ENCODE assay signal across 8 cellular contexts in genomic region chr6:116218172-116218633, GRCh38. TPM values are rescaled to one million over a fixed set of nuclear protein-coding genes. Genes with fewer than 3 reads are reported as not detected.
DNase-seq lines count a peak whose midpoint lies in the region; ATAC-seq, FAIRE-seq and TF ChIP-seq lines count a peak whose summit lies in the region.

No MANE protein-coding gene starts in this region.

- H3K9me3 ChIP-seq in PC-9 (ENCODE audit: insufficient read depth, low read depth): no peaks in the 10 kb centered on the region

- H3K4me1 Mint-ChIP-seq in activated CD4-positive, alpha-beta memory T cell treated with anti-CD3 and anti-CD28 coated beads for 36 hours (ENCODE audit: low read depth): no peaks in the 10 kb centered on the region

- H3K4me2 ChIP-seq in PC-9: no peak overlapping the region

- no peaks in the 10 kb centered on the region for H3K9me3 Mint-ChIP-seq in activated CD4-positive, alpha-beta memory T cell treated with anti-CD3 and anti-CD28 coated beads for 36 hours

- no peak for ATAC-seq in foreskin keratinocyte
- ATAC-seq in left colon: no peak
- ATAC-seq in HG03095 (IDR thresholded peaks at IDR 0.05; ENCODE audit: unreplicated experiment): no peak

- peaks cover 5% of the 10 kb centered on the region for H3K36me3 Mint-ChIP-seq in activated CD4-positive, alpha-beta memory T cell treated with anti-CD3 and anti-CD28 coated beads for 36 hours

- H3K4me3 ChIP-seq in GM06990 (replicated peaks; ENCODE audit: low read depth, low read length) (no peak overlapping the region), PC-9 (no peak overlapping the region)

- H3K27me3 Mint-ChIP-seq in activated CD4-positive, alpha-beta memory T cell treated with anti-CD3 and anti-CD28 coated beads for 36 hours: no peaks in the 10 kb centered on the region

- CTCF ChIA-PET in PC-9 (lab: Charles Lee): interaction anchor here (0.5 to 2.0 kb wide), 4 partner anchors 39 to 343 kb away, joined by 3 to 6 read pairs (median 4); no protein-coding TSS in a partner anchor
- CTCF ChIA-PET in activated CD4-positive, alpha-beta memory T cell treated with anti-CD3 and anti-CD28 coated beads for 36 hours (lab: Charles Lee): interaction anchor here (0.7 to 3.5 kb wide), 22 partner anchors 9 to 361 kb away, joined by 3 to 27 read pairs (median 4); partner anchors contain the start of genes NT5DC1, TSPYL1 and TSPYL4

- intact Hi-C loops in PC-9 (cut with micrococcal nuclease; ENCODE audit: unreplicated experiment): loop anchor here (5.0 kb wide), 2 partner anchors 354 to 429 kb away; partner anchors contain the start of gene RWDD1
- intact Hi-C loops in left colon (cut with DNase I, micrococcal nuclease): no loop called here
- intact Hi-C loops in activated CD4-positive, alpha-beta memory T cell treated with anti-CD3 and anti-CD28 coated beads for 36 hours (cut with micrococcal nuclease): loop anchor here (1.0 kb wide), 1 partner anchor 343 kb away; no protein-coding TSS in a partner anchor

- H3K27me3 ChIP-seq in GM06990 (replicated peaks; ENCODE audit: control insufficient read depth, insufficient read depth, low read length) (no peaks in the 10 kb centered on the region), PC-9 (ENCODE audit: insufficient read depth, low read depth) (no peaks in the 10 kb centered on the region), foreskin keratinocyte (no peaks in the 10 kb centered on the region)

- peak; percentile 36 for TF ChIP-seq CTCF in GM06990 (IDR thresholded peaks at IDR 0.05; ENCODE audit: insufficient read depth, low read length, poor library complexity, severe bottlenecking)
- TF ChIP-seq CTCF in PC-9 (conservative IDR thresholded peaks at IDR 0.05): peak; percentile 78
- peak; percentile 72 for TF ChIP-seq CTCF in foreskin keratinocyte (conservative IDR thresholded peaks at IDR 0.05)

- H3K4me3 Mint-ChIP-seq in activated CD4-positive, alpha-beta memory T cell treated with anti-CD3 and anti-CD28 coated beads for 36 hours: no peak overlapping the region

- POLR2A ChIA-PET in PC-9 (lab: Charles Lee; ENCODE audit: unreplicated experiment): interaction anchor here (0.5 kb wide), 1 partner anchor 59 kb away, joined by 22 read pairs; no protein-coding TSS in a partner anchor
- POLR2A ChIA-PET in activated CD4-positive, alpha-beta memory T cell treated with anti-CD3 and anti-CD28 coated beads for 36 hours (lab: Charles Lee): no interaction called here

- H3K4me1 ChIP-seq in PC-9 (replicated peaks; ENCODE audit: insufficient read depth) (no peaks in the 10 kb centered on the region), foreskin keratinocyte (peaks cover 10% of the 10 kb centered on the region)

- H3K27ac ChIP-seq in PC-9: no peak overlapping the region
- H3K27ac ChIP-seq in foreskin keratinocyte: no peak overlapping the region

- no peaks in the 10 kb centered on the region for H4K20me1 ChIP-seq in PC-9 (ENCODE audit: insufficient read depth)

- H3K79me2 ChIP-seq in PC-9 (ENCODE audit: low read depth): no peaks in the 10 kb centered on the region

- no peak overlapping the region for H3K27ac Mint-ChIP-seq in activated CD4-positive, alpha-beta memory T cell treated with anti-CD3 and anti-CD28 coated beads for 36 hours

- FAIRE-seq in A204.1 (lab: Jason Lieb, UNC): peak; percentile 87

- H3K9me2 ChIP-seq in PC-9 (ENCODE audit: insufficient read depth): no peaks in the 10 kb centered on the region

- no TSS peak for BruUV-seq in PC-9 (replicated peaks; lab: Mats Ljungman, UMichigan)

- peaks cover 6% of the 10 kb centered on the region for H3F3A ChIP-seq in PC-9 (ENCODE audit: insufficient read depth, low read depth)

- H3K36me3 ChIP-seq in GM06990 (ENCODE audit: control insufficient read depth, insufficient read depth, low read length): no peaks in the 10 kb centered on the region; the same call in 1 of the 2 replicates
- H3K36me3 ChIP-seq in PC-9 (ENCODE audit: low read depth): no peaks in the 10 kb centered on the region

- no peak overlapping the region for H2AFZ ChIP-seq in PC-9

- DNase-seq in GM06990 (ENCODE audit: extremely low read depth, insufficient read length): no peak
- DNase-seq in PC-9: no peak
- DNase-seq in foreskin keratinocyte: no peak
- DNase-seq in left colon: no peak
- no peak for DNase-seq in GDM1 (lab: John Stamatoyannopoulos, UW)
- DNase-seq in activated CD4-positive, alpha-beta memory T cell treated with anti-CD3 and anti-CD28 coated beads for 36 hours: no peak

RNA-seq across cellular contexts. Expression of gene TSPYL4, which starts 35.7 kb away (rescaled TPM):
- total RNA-seq in PC-9 (2021): 10.6 and 10.9 TPM in 2 replicates
- total RNA-seq in foreskin keratinocyte: 4.9 and 6.7 TPM in 2 replicates
- 2.5 and 2.9 TPM in 2 replicates for polyA plus RNA-seq in foreskin keratinocyte
- 1 to 10 TPM; 5.7 to 7.5 TPM for total RNA-seq in left colon
- 10 to 100 TPM; 10.5 to 11.1 TPM for total RNA-seq in activated CD4-positive, alpha-beta memory T cell treated with anti-CD3 and anti-CD28 coated beads for 36 hours

Comparison
In these comparisons a context has a peak if more than half of its experiments do, and no peak if none do; other contexts are left out.
1. intact Hi-C loops: an anchor here in PC-9 (5.0 kb wide) and activated CD4-positive, alpha-beta memory T cell treated with anti-CD3 and anti-CD28 coated beads for 36 hours (1.0 kb wide); none called in left colon.